11 cellular contexts compared by ENCODE assay signal in the genomic region with DNA sequence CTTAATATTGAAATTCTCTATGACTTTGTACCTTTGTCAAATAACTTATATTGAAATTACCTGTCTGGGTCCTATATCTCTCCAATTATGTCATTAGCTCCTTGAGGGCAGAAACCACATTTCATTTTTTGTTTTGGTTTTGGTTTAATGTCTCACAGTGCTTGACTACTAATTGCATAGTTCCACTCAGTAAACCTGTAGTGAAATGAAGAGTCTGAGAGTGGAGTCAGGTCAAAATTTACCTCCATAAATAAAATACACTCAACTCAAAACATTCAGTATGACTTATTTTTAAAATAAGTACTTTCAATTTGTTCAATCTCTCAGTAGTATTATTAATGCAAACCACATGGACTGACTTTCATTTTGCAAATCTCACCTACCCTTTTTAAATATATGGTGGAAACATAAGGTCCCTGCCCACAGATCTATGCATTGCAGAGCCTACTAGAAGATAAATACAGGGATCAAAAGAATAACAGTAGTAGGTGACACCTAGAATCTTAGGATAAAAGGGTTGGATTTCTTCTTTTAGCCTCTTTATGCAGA.
A peak's percentile ranks its signal among the peaks of the same experiment; 100 is the strongest.
DNase-seq lines count a peak whose midpoint lies in the region; ATAC-seq and TF ChIP-seq lines count a peak whose summit lies in the region.
"Had no signal": no experiment of that assay in that cellular context is flagged by ENCODE, and none has a peak within 500 bp of the region (broad histone marks: within the 10 kb centered on the region; RNA-seq: fewer than 3 reads in every experiment).

No MANE protein-coding gene starts in this region.

- in situ Hi-C loops in GM13977 (cut with MboI; ENCODE audit: low pct_unique_long_range_greater_than_20kb, low sequenced_read_pairs, unreplicated experiment), result no loop called here

- DNase-seq in GM13977 (ENCODE audit: low spot score) (peak; percentile 23), AG08395 (ENCODE audit: low spot score) (no peak), NCI-H1092 treated with DMSO at 0.1 percent for 48 hours (lab: John Stamatoyannopoulos, UW) (no peak), NCI-H2081 treated with DMSO at 0.1 percent for 48 hours (lab: John Stamatoyannopoulos, UW) (no peak)
- no peak for DNase-seq in stimulated activated CD4-positive, alpha-beta T cell treated with anti-CD3 and anti-CD28 coated beads, Interleukin-4, amount 100 ng/mL, for 4 hours
- DNase-seq: activated effector memory CD4-positive, alpha-beta T cell treated with Interleukin-2 at 50 U/mL for 16 hours; DMS53; NCI-H1417 had no signal

- ATAC-seq in GM19397 (IDR thresholded peaks at IDR 0.05; ENCODE audit: unreplicated experiment), result peak; percentile 78
- ATAC-seq in HG02759 (IDR thresholded peaks at IDR 0.05; ENCODE audit: unreplicated experiment), result peak; percentile 84
- peak; percentile 85 for ATAC-seq in HG03378 (IDR thresholded peaks at IDR 0.05; ENCODE audit: unreplicated experiment)

- no peak for TF ChIP-seq CTCF in GM13977 (IDR thresholded peaks at IDR 0.05; ENCODE audit: extremely low read depth, insufficient read depth, missing control alignments)
